In the genomic region with DNA sequence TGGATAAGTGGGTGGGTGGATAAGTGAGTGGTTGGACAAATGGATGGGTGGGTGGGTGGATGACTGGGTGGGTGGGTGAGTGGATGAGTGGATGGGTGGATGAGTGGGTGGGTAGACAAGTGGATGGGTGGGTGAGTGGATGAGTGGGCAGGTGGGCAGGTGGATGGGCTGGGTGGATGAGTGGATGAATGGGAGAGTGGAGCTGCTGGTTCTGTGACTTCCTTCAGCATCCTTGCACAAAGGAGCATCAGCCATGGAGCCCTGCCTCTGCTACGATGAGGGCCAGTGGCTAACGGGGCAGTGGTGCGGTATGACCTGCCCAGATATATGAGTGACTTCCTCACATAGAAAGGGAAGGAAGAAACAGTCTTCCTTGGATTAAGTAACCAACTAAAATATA, we compare ENCODE assay signal across 8 cellular contexts.
"Had no signal": no experiment of that assay in that cellular context is flagged by ENCODE, and none has a peak within 500 bp of the region (broad histone marks: within the 10 kb centered on the region; RNA-seq: fewer than 3 reads in every experiment).

No MANE protein-coding gene starts in this region.

- DNase-seq: H7, KBM-7 had no signal

- H3K4me1 ChIP-seq: HAP-1 had no signal

- H2AFZ ChIP-seq: GM23338 had no signal

- H3K36me3 ChIP-seq: HAP-1 had no signal

- ATAC-seq: GM23338, HCT116, HepG2 had no signal

- H3K4me3 ChIP-seq: GM23338, HAP-1 had no signal

- H3K27ac ChIP-seq: HL-60, KMS-11 had no signal

- H3K4me2 ChIP-seq: GM23338, KMS-11 had no signal

- H3K9ac ChIP-seq: KMS-11 had no signal

- H3K9me3 ChIP-seq: HAP-1 had no signal
